Comparison of ENCODE assay signal across 8 cellular contexts in the genomic region with DNA sequence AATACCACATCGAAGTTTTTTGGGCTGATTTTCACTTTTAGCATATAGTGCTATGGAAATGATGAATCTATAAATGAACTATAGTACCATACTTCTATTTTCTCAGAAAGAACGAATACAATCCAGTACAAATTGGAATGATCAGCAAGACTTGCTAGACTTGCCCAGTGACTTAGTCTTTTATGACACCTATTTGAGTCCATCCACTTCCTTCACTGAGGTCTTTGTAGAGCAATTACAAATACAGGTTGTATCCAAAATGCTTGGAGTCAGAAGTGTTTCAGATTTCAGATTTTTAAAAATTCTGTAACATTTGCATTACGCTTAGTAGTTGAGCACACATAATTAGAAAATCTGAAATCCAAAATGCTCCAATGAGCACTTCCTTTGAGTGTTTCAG.
A peak's percentile ranks its signal among the peaks of the same experiment; 100 is the strongest.
DNase-seq lines count a peak whose midpoint lies in the region; ATAC-seq lines count a peak whose summit lies in the region.

No MANE protein-coding gene starts in this region.

- no peak overlapping the region for H3K4me3 Mint-ChIP-seq in activated CD4-positive, alpha-beta T cell treated with anti-CD3 and anti-CD28 coated beads, Interleukin-2, amount 10 ng/mL, durations not matched to agents 7 days and 5 days
- H3K4me3 Mint-ChIP-seq in stimulated activated naive B cell treated with anti-CD40 and anti-IgM and Interleukin-4, amounts not matched to agents 10 μg/mL and 1 μg/mL and 100 μg/mL, for 72 hours, result no peak overlapping the region

- H3K27me3 Mint-ChIP-seq in activated CD4-positive, alpha-beta T cell treated with anti-CD3 and anti-CD28 coated beads, Interleukin-2, amount 10 ng/mL, durations not matched to agents 7 days and 5 days, result no peaks in the 10 kb centered on the region
- H3K27me3 Mint-ChIP-seq in stimulated activated naive B cell treated with anti-CD40 and anti-IgM and Interleukin-4, amounts not matched to agents 10 μg/mL and 1 μg/mL and 100 μg/mL, for 72 hours, result no peaks in the 10 kb centered on the region

- no peaks in the 10 kb centered on the region for H3K36me3 ChIP-seq in SJSA1

- DNase-seq in activated CD4-positive, alpha-beta T cell treated with anti-CD3 and anti-CD28 coated beads, Interleukin-2, amount 10 ng/mL, durations not matched to agents 7 days and 5 days, result no peak
- no peak for DNase-seq in activated CD4-positive, alpha-beta T cell treated with anti-CD3 and anti-CD28 coated beads, Interleukin-2, amount 50 U/mL, for 4 hours
- DNase-seq in SJSA1 (ENCODE audit: low read depth in 1 of 2, low spot score in 2 of 2) (no peak), Ammon's horn (ENCODE audit: low spot score) (no peak)
- DNase-seq in stimulated activated naive B cell treated with anti-CD40 and anti-IgM and Interleukin-4, amounts not matched to agents 10 μg/mL and 1 μg/mL and 100 μg/mL, for 72 hours, result no peak

- H3K4me1 Mint-ChIP-seq in activated CD4-positive, alpha-beta T cell treated with anti-CD3 and anti-CD28 coated beads, Interleukin-2, amount 10 ng/mL, durations not matched to agents 7 days and 5 days, result peaks cover 65% of the 10 kb centered on the region
- peaks cover 39 to 71% of the 10 kb centered on the region in 2 donors for H3K4me1 Mint-ChIP-seq in stimulated activated naive B cell treated with anti-CD40 and anti-IgM and Interleukin-4, amounts not matched to agents 10 μg/mL and 1 μg/mL and 100 μg/mL, for 72 hours

- H3K27me3 ChIP-seq in SJSA1 (replicated peaks), result no peaks in the 10 kb centered on the region

- no peak overlapping the region for H3K4me3 ChIP-seq in SJSA1

- H3K9me3 Mint-ChIP-seq in activated CD4-positive, alpha-beta T cell treated with anti-CD3 and anti-CD28 coated beads, Interleukin-2, amount 10 ng/mL, durations not matched to agents 7 days and 5 days, result no peaks in the 10 kb centered on the region
- no peaks in the 10 kb centered on the region for H3K9me3 Mint-ChIP-seq in stimulated activated naive B cell treated with anti-CD40 and anti-IgM and Interleukin-4, amounts not matched to agents 10 μg/mL and 1 μg/mL and 100 μg/mL, for 72 hours

- peaks cover 21% of the 10 kb centered on the region for H3K36me3 Mint-ChIP-seq in activated CD4-positive, alpha-beta T cell treated with anti-CD3 and anti-CD28 coated beads, Interleukin-2, amount 10 ng/mL, durations not matched to agents 7 days and 5 days (ENCODE audit: low read depth)
- H3K36me3 Mint-ChIP-seq in stimulated activated naive B cell treated with anti-CD40 and anti-IgM and Interleukin-4, amounts not matched to agents 10 μg/mL and 1 μg/mL and 100 μg/mL, for 72 hours, result peaks cover 10 to 18% of the 10 kb centered on the region in 2 donors

- CTCF ChIA-PET in activated CD4-positive, alpha-beta T cell treated with anti-CD3 and anti-CD28 coated beads, Interleukin-2, amount 10 ng/mL, durations not matched to agents 7 days and 5 days (lab: Charles Lee), result interaction anchor here (1.2 kb wide), 1 partner anchor 23 kb away, joined by 3 read pairs; no protein-coding TSS in a partner anchor

- H3K9me3 ChIP-seq in SJSA1 (replicated peaks), result no peaks in the 10 kb centered on the region

- H3K4me1 ChIP-seq in SJSA1 (replicated peaks), result peaks cover 20% of the 10 kb centered on the region

- POLR2A ChIA-PET in activated CD4-positive, alpha-beta T cell treated with anti-CD3 and anti-CD28 coated beads, Interleukin-2, amount 10 ng/mL, durations not matched to agents 7 days and 5 days (lab: Charles Lee), result no interaction called here

- ATAC-seq in esophagus mucosa (peak; percentile 77), HG02981 (IDR thresholded peaks at IDR 0.05; ENCODE audit: unreplicated experiment) (no peak), GM19455 (IDR thresholded peaks at IDR 0.05; ENCODE audit: unreplicated experiment) (no peak)
- no peak for ATAC-seq in stimulated activated naive B cell treated with anti-CD40 and anti-IgM and Interleukin-4, amounts not matched to agents 10 μg/mL and 1 μg/mL and 100 μg/mL, for 72 hours (replicated peaks)

- H3K27ac Mint-ChIP-seq in activated CD4-positive, alpha-beta T cell treated with anti-CD3 and anti-CD28 coated beads, Interleukin-2, amount 10 ng/mL, durations not matched to agents 7 days and 5 days, result peak overlapping the region; percentile 19
- peak overlapping the region; percentile 5 for H3K27ac Mint-ChIP-seq in stimulated activated naive B cell treated with anti-CD40 and anti-IgM and Interleukin-4, amounts not matched to agents 10 μg/mL and 1 μg/mL and 100 μg/mL, for 72 hours

- H3K27ac ChIP-seq in SJSA1, result peak overlapping the region; percentile 78; the same call in 1 of the 2 replicates
